Comparison of ENCODE assay signal across 16 cellular contexts in the genomic region with DNA sequence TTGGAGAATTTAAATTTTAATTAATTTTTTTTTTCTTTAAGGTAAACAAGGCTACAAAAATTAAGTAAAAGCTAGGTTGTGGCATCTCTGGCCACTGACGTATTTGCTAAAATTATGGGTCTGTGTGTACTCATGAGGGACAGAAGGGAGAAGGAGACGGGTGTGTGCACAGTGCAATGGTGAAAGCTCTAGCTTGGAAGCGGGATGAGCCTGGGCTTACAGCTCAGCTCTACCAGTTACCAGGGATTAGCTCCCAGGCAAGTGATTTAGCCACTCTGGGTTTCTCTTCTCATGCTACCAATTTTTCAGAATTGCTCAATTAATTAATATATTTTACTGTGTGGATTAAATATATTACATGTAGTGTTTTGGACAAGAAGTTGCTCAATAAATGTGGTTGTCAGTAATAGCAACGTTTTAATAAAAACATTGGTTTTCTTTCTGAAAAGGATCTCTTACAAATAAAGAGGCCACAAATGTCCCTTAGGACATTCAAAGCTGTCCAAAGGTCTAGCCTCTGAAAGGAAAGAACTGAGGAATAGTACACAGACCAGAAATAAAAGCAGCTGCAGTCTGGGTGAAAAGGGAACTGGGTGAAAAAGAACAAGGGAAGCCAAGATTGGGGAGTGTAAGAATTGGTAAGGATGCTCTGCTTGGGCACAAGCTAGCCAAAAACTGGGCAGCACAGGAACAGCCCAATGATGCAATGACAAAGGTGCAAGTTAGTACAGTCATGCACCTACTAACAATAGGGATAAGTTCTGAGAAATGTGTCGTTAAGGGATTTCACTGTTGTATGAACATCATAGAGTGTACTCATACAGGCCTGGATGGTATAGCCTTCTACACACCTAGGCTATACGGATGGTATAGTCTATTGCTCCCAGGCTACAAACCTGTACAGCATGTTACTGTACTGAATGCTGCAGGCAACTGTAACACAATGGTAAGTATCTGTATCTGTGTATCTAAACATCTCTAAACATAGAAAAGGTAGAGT.
"Had no signal": no experiment of that assay in that cellular context is flagged by ENCODE, and none has a peak within 500 bp of the region (broad histone marks: within the 10 kb centered on the region; RNA-seq: fewer than 3 reads in every experiment).

No MANE protein-coding gene starts in this region.

- H3K36me3 Mint-ChIP-seq: activated CD4-positive, alpha-beta memory T cell treated with anti-CD3 and anti-CD28 coated beads for 36 hours; activated naive CD8-positive, alpha-beta T cell treated with anti-CD3 and anti-CD28 coated beads for 36 hours; naive thymus-derived CD4-positive, alpha-beta T cell had no signal

- H3K27ac ChIP-seq: coronary artery, psoas muscle, testis had no signal

- H3K4me3 Mint-ChIP-seq: activated CD4-positive, alpha-beta memory T cell treated with anti-CD3 and anti-CD28 coated beads for 36 hours; activated naive CD8-positive, alpha-beta T cell treated with anti-CD3 and anti-CD28 coated beads for 36 hours; naive thymus-derived CD4-positive, alpha-beta T cell; stimulated activated naive CD8-positive, alpha-beta T cell treated with anti-CD3 and anti-CD28 coated beads, Interleukin-15, Interleukin-2, amounts not matched to agents 100 ng/mL and 50 ng/mL, for 24 hours had no signal

- H3K27ac Mint-ChIP-seq: activated CD4-positive, alpha-beta memory T cell treated with anti-CD3 and anti-CD28 coated beads for 36 hours; activated naive CD8-positive, alpha-beta T cell treated with anti-CD3 and anti-CD28 coated beads for 36 hours; naive thymus-derived CD4-positive, alpha-beta T cell; stimulated activated naive CD8-positive, alpha-beta T cell treated with anti-CD3 and anti-CD28 coated beads, Interleukin-15, Interleukin-2, amounts not matched to agents 100 ng/mL and 50 ng/mL, for 24 hours had no signal

- H3K4me1 Mint-ChIP-seq: activated naive CD8-positive, alpha-beta T cell treated with anti-CD3 and anti-CD28 coated beads for 36 hours had no signal

- H3K4me1 ChIP-seq: psoas muscle, testis had no signal

- DNase-seq: activated CD4-positive, alpha-beta memory T cell treated with anti-CD3 and anti-CD28 coated beads for 36 hours; activated CD4-positive, CD25-positive, alpha-beta regulatory T cell treated with anti-CD3 and anti-CD28 coated beads, Interleukin-2, amount 50 U/mL, for 72 hours; activated gamma-delta T cell; activated naive CD8-positive, alpha-beta T cell treated with anti-CD3 and anti-CD28 coated beads for 36 hours; activated T-cell treated with anti-CD3 and anti-CD28 coated beads, Interleukin-2, amount 50 U/mL, for 48 hours; anterior cingulate cortex; effector CD8-positive, alpha-beta T cell; hypothalamus; naive thymus-derived CD4-positive, alpha-beta T cell; psoas muscle; stimulated activated CD4-positive, alpha-beta T cell treated with anti-CD3 and anti-CD28 coated beads, Interleukin-4, amount 100 ng/mL, for 1 hour; stimulated activated CD8-positive, alpha-beta memory T cell treated with anti-CD3 and anti-CD28 coated beads, Interleukin-4, amount 100 ng/mL, for 48 hours; T-helper 2 cell; testis had no signal

- H3K27me3 Mint-ChIP-seq: activated CD4-positive, alpha-beta memory T cell treated with anti-CD3 and anti-CD28 coated beads for 36 hours; activated naive CD8-positive, alpha-beta T cell treated with anti-CD3 and anti-CD28 coated beads for 36 hours; stimulated activated naive CD8-positive, alpha-beta T cell treated with anti-CD3 and anti-CD28 coated beads, Interleukin-15, Interleukin-2, amounts not matched to agents 100 ng/mL and 50 ng/mL, for 24 hours had no signal

- H3K27me3 ChIP-seq: testis had no signal

- ATAC-seq: naive thymus-derived CD4-positive, alpha-beta T cell; psoas muscle had no signal

- H3K9me3 Mint-ChIP-seq: activated CD4-positive, alpha-beta memory T cell treated with anti-CD3 and anti-CD28 coated beads for 36 hours; activated naive CD8-positive, alpha-beta T cell treated with anti-CD3 and anti-CD28 coated beads for 36 hours; naive thymus-derived CD4-positive, alpha-beta T cell; stimulated activated naive CD8-positive, alpha-beta T cell treated with anti-CD3 and anti-CD28 coated beads, Interleukin-15, Interleukin-2, amounts not matched to agents 100 ng/mL and 50 ng/mL, for 24 hours had no signal

- H3K9me3 ChIP-seq: psoas muscle, testis had no signal

- H3K4me3 ChIP-seq: coronary artery, psoas muscle, testis had no signal
